Comparison of ENCODE assay signal across 11 cellular contexts in the genomic region with DNA sequence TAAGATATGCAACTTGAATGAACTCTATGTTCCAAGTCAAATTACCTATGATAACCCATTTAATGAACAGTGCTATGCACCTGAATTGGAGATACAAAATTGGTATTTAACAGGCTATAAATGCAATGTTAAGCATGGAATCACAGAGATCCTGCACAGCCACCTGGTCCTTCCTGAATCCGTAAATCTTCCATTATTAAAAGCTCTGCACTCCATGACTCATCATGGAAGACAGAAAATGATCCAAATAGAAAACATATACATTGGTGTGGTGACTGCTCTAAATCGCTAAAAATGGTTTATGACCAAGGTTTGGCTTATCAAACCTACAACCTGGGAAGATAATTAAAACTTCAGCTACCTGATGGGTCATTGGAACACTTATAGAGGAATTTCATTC.
"Had no signal": no experiment of that assay in that cellular context is flagged by ENCODE, and none has a peak within 500 bp of the region (broad histone marks: within the 10 kb centered on the region; RNA-seq: fewer than 3 reads in every experiment).

No MANE protein-coding gene starts in this region.

- DNase-seq: activated CD4-positive, alpha-beta T cell treated with anti-CD3 and anti-CD28 coated beads, Interleukin-2, amount 50 U/mL, for 4 hours; activated gamma-delta T cell treated with Interleukin-2 at 50 U/mL for 16 hours; sigmoid colon; stimulated activated CD4-positive, alpha-beta T cell treated with anti-CD3 and anti-CD28 coated beads, Interleukin-4, amount 100 ng/mL, for 24 hours; upper lobe of left lung had no signal

- H3K36me3 Mint-ChIP-seq: natural killer cell treated with Interleukin-12 subunit alpha and Interleukin-12 subunit beta and Interleukin-15 and Interleukin-18, amount 100 ng/mL, for 72 hours had no signal

- H3K4me3 Mint-ChIP-seq: activated T-helper 1 cell treated with anti-CD3 and anti-CD28 coated beads, Interleukin-12 subunit alpha, Interleukin-12 subunit beta, Interleukin-2, Interleukin-4 antibody, amounts not matched to agents 30 ng/mL and 10 ng/mL and 1 ng/mL, durations not matched to agents 14 hours and 24 hours and 36 hours; brain; natural killer cell treated with Interleukin-12 subunit alpha and Interleukin-12 subunit beta and Interleukin-15 and Interleukin-18, amount 100 ng/mL, for 72 hours; stimulated activated effector memory CD8-positive, alpha-beta T cell treated with anti-CD3 and anti-CD28 coated beads, Interleukin-12 subunit alpha, Interleukin-12 subunit beta, amount 100 ng/mL, for 72 hours had no signal

- H3K9me3 Mint-ChIP-seq: activated T-helper 1 cell treated with anti-CD3 and anti-CD28 coated beads, Interleukin-12 subunit alpha, Interleukin-12 subunit beta, Interleukin-2, Interleukin-4 antibody, amounts not matched to agents 30 ng/mL and 10 ng/mL and 1 ng/mL, durations not matched to agents 14 hours and 24 hours and 36 hours; brain; natural killer cell treated with Interleukin-12 subunit alpha and Interleukin-12 subunit beta and Interleukin-15 and Interleukin-18, amount 100 ng/mL, for 72 hours; stimulated activated effector memory CD8-positive, alpha-beta T cell treated with anti-CD3 and anti-CD28 coated beads, Interleukin-12 subunit alpha, Interleukin-12 subunit beta, amount 100 ng/mL, for 72 hours had no signal

- H3K27ac Mint-ChIP-seq: activated T-helper 1 cell treated with anti-CD3 and anti-CD28 coated beads, Interleukin-12 subunit alpha, Interleukin-12 subunit beta, Interleukin-2, Interleukin-4 antibody, amounts not matched to agents 30 ng/mL and 10 ng/mL and 1 ng/mL, durations not matched to agents 14 hours and 24 hours and 36 hours; natural killer cell treated with Interleukin-12 subunit alpha and Interleukin-12 subunit beta and Interleukin-15 and Interleukin-18, amount 100 ng/mL, for 72 hours; stimulated activated effector memory CD8-positive, alpha-beta T cell treated with anti-CD3 and anti-CD28 coated beads, Interleukin-12 subunit alpha, Interleukin-12 subunit beta, amount 100 ng/mL, for 72 hours had no signal

- H3K27me3 Mint-ChIP-seq: brain; natural killer cell treated with Interleukin-12 subunit alpha and Interleukin-12 subunit beta and Interleukin-15 and Interleukin-18, amount 100 ng/mL, for 72 hours had no signal

- H3K9me3 ChIP-seq: esophagus muscularis mucosa, sigmoid colon, thoracic aorta, upper lobe of left lung had no signal

- ATAC-seq: natural killer cell treated with Interleukin-12 subunit alpha and Interleukin-12 subunit beta and Interleukin-15 and Interleukin-18, amount 100 ng/mL, for 72 hours had no signal

- H3K4me3 ChIP-seq: esophagus muscularis mucosa, sigmoid colon, thoracic aorta, upper lobe of left lung had no signal

- H3K27ac ChIP-seq: esophagus muscularis mucosa, sigmoid colon, thoracic aorta, upper lobe of left lung had no signal

- H3K27me3 ChIP-seq: esophagus muscularis mucosa, sigmoid colon, upper lobe of left lung had no signal

- H3K36me3 ChIP-seq: sigmoid colon, thoracic aorta, upper lobe of left lung had no signal
